ENCODE assay signal across 8 cellular contexts in genomic region chr12:53295070-53295890, GRCh38. TPM values are rescaled to one million over a fixed set of nuclear protein-coding genes. Genes with fewer than 3 reads are reported as not detected.
A peak's percentile ranks its signal among the peaks of the same experiment; 100 is the strongest.
DNase-seq lines count a peak whose midpoint lies in the region; ATAC-seq and TF ChIP-seq lines count a peak whose summit lies in the region.

PFDN5 (plus strand) TSS chr12:53295542; CDS start chr12:53295568, 26 bp downstream.

- intact Hi-C loops in Panc1 (cut with micrococcal nuclease; ENCODE audit: unreplicated experiment) (no loop called here), esophagus muscularis mucosa (cut with DNase I) (no loop called here)

- H3K9me3 Mint-ChIP-seq in activated T-cell treated with anti-CD3 and anti-CD28 coated beads, Interleukin-2, amount 50 U/mL, for 4 hours, result no peaks in the 10 kb centered on the region

- POLR2A ChIA-PET in Panc1 (lab: Charles Lee), result interaction anchor here (0.6 to 1.5 kb wide), 3 partner anchors 16 to 59 kb away, joined by 4 to 17 read pairs (median 6); partner anchors contain the start of gene AAAS

- TF ChIP-seq POLR2A in esophagus muscularis mucosa (IDR thresholded peaks at IDR 0.05; ENCODE audit: low read depth), result peak; percentile 40

- peaks cover 17% of the 10 kb centered on the region for H3K36me3 Mint-ChIP-seq in activated T-cell treated with anti-CD3 and anti-CD28 coated beads, Interleukin-2, amount 50 U/mL, for 4 hours (ENCODE audit: insufficient read depth)

- peak; percentile 88 for ATAC-seq in GM21619 (IDR thresholded peaks at IDR 0.05; ENCODE audit: unreplicated experiment)
- ATAC-seq in Panc1, result peak; percentile 90
- peak; percentile 92 for ATAC-seq in activated T-cell treated with anti-CD3 and anti-CD28 coated beads, Interleukin-2, amount 50 U/mL, for 4 hours

- 2% methylated on average over 26 of the region's 42 CpGs for WGBS in esophagus muscularis mucosa

- H3K27ac ChIP-seq in Panc1 (ENCODE audit: low read length) (peak within 1 kb of the TSS; percentile 95), esophagus muscularis mucosa (replicated peaks in 1 of 4) (peak within 1 kb of the TSS; percentile 81 to 91 (median 84)), muscle layer of duodenum (ENCODE audit: low read length) (peak within 1 kb of the TSS; percentile 90)

- CTCF ChIA-PET in Panc1 (lab: Charles Lee), result interaction anchor here (0.6 to 1.2 kb wide), 3 partner anchors 26 to 106 kb away, joined by 3 to 5 read pairs (median 4); partner anchors contain the start of gene AAAS

- no TSS peak for BruUV-seq in Panc1 (replicated peaks; lab: Mats Ljungman, UMichigan)

- peak within 1 kb of the TSS; percentile 100 for H3K4me3 ChIP-seq in Jurkat, Clone E6-1 (ENCODE audit: low read length)
- H3K4me3 ChIP-seq in Panc1 (ENCODE audit: low read depth in 2 of 2, low read length in 2 of 2) (peak within 1 kb of the TSS; percentile 69 to 95), esophagus muscularis mucosa (peak within 1 kb of the TSS; percentile 73 to 88 (median 82)), muscle layer of duodenum (ENCODE audit: low read depth in 1 of 2, low read length in 2 of 2) (peak within 1 kb of the TSS; percentile 66 to 83)

- in situ Hi-C loops in Panc1 (cut with HindIII; ENCODE audit: low pct_unique_long_range_greater_than_20kb, low sequenced_read_pairs), result no loop called here

- TF ChIP-seq EP300 in esophagus muscularis mucosa (IDR thresholded peaks at IDR 0.05), result no peak

- H3K36me3 ChIP-seq in Panc1 (ENCODE audit: control insufficient read depth, insufficient read depth, low read length) (peaks cover 3% of the 10 kb centered on the region; the same call in 1 of the 2 replicates), esophagus muscularis mucosa (peaks cover 0 to 19% (median 9%) of the 10 kb centered on the region in 4 donors), muscle layer of duodenum (ENCODE audit: control insufficient read depth in 1 of 2, insufficient read depth in 2 of 2, low read length in 2 of 2) (peaks cover 8 to 18% of the 10 kb centered on the region in 2 donors)

- no peaks in the 10 kb centered on the region for H3K27me3 Mint-ChIP-seq in activated T-cell treated with anti-CD3 and anti-CD28 coated beads, Interleukin-2, amount 50 U/mL, for 4 hours (ENCODE audit: low read depth)

- peaks cover 60% of the 10 kb centered on the region for H3K4me1 Mint-ChIP-seq in activated T-cell treated with anti-CD3 and anti-CD28 coated beads, Interleukin-2, amount 50 U/mL, for 4 hours (ENCODE audit: low read depth)

- peak within 1 kb of the TSS; percentile 98 for H3K4me3 Mint-ChIP-seq in activated T-cell treated with anti-CD3 and anti-CD28 coated beads, Interleukin-2, amount 50 U/mL, for 4 hours

- DNase-seq in DMS153 (lab: John Stamatoyannopoulos, UW) (peak; percentile 69), Panc1 (ENCODE audit: low read depth, low spot score) (peak; percentile 85), esophagus muscularis mucosa (ENCODE audit: extremely low spot score) (peak; percentile 97)
- peak; percentile 91 for DNase-seq in Jurkat, Clone E6-1 (ENCODE audit: low read depth, low spot score)
- peak; percentile 79 for DNase-seq in activated T-cell treated with anti-CD3 and anti-CD28 coated beads, Interleukin-2, amount 50 U/mL, for 4 hours
- DNase-seq in stimulated activated CD8-positive, alpha-beta memory T cell treated with anti-CD3 and anti-CD28 coated beads, Interleukin-7, amount 100 ng/mL, for 4 hours (ENCODE audit: low read depth in 2 of 2), result peak; percentile 75 to 81

- peaks cover 33% of the 10 kb centered on the region for H3K4me1 ChIP-seq in Panc1 (ENCODE audit: control insufficient read depth, insufficient read depth, low read length)
- peaks cover 30 to 51% (median 47%) of the 10 kb centered on the region in 4 donors for H3K4me1 ChIP-seq in esophagus muscularis mucosa
- peaks cover 19 to 39% of the 10 kb centered on the region in 2 donors for H3K4me1 ChIP-seq in muscle layer of duodenum (ENCODE audit: control insufficient read depth in 1 of 2, insufficient read depth in 2 of 2, low read length in 2 of 2)

- no peaks in the 10 kb centered on the region for H3K9me3 ChIP-seq in Panc1 (ENCODE audit: control insufficient read depth, insufficient read depth, low read depth, low read length)
- H3K9me3 ChIP-seq in esophagus muscularis mucosa, result no peaks in the 10 kb centered on the region
- H3K9me3 ChIP-seq in muscle layer of duodenum (ENCODE audit: control insufficient read depth in 1 of 2, low read length in 2 of 2), result no peaks in the 10 kb centered on the region

- TF ChIP-seq CTCF in Panc1 (IDR thresholded peaks at IDR 0.05) (no peak), esophagus muscularis mucosa (IDR thresholded peaks at IDR 0.05) (peak; percentile 18 to 39 (median 22))

- no peaks in the 10 kb centered on the region for H3K27me3 ChIP-seq in Panc1 (ENCODE audit: control insufficient read depth, insufficient read depth, low read length)
- H3K27me3 ChIP-seq in esophagus muscularis mucosa, result no peaks in the 10 kb centered on the region
- H3K27me3 ChIP-seq in muscle layer of duodenum (ENCODE audit: low read depth, low read length), result no peaks in the 10 kb centered on the region

RNA-seq across cellular contexts. Expression of gene PFDN5, which starts in this region (rescaled TPM):
- 698 TPM for polyA plus RNA-seq in Jurkat, Clone E6-1 (2012; ENCODE audit: insufficient read depth, insufficient read length)
- total RNA-seq in Panc1 (2021; ENCODE audit: unreplicated experiment), result 340 TPM
- 383 TPM for polyA plus RNA-seq in Panc1 (2012; ENCODE audit: insufficient read length)
- 100 to 1,000 TPM; 393 to 403 (median 400) TPM for total RNA-seq in activated T-cell treated with anti-CD3 and anti-CD28 coated beads, Interleukin-2, amount 50 U/mL, for 4 hours
- total RNA-seq in esophagus muscularis mucosa, result 100 to 1,000 TPM; 446 to 812 (median 631) TPM

Comparison
In these comparisons a context has a peak if more than half of its experiments do, and no peak if none do; other contexts are left out.
1. Peak in every context shown above with its lines: DNase-seq, ATAC-seq, H3K4me3 ChIP-seq and H3K27ac ChIP-seq.